In the genomic region with DNA sequence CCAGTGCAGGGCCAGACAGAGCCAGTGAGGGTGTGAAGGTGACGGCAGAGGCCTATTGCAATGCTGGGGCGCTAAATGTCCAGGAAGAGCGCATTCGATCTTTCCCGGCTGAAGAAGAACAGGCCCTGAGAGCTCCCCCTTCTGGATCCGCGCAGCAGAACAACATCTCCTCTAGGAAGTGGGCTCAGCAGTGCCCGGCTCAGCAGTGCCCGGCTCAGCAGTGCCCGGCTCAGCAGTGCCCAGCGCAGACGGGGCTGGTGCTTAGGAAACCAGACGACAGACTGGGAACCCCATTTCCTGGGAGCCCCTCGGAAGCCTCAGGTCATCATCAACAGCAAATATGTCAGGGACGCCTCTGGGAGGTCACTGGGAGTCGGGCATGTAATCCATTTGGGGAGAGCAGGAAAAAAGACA, we compare ENCODE assay signal across 8 cellular contexts. TPM values are rescaled to one million over a fixed set of nuclear protein-coding genes. Genes with fewer than 3 reads are reported as not detected.
DNase-seq lines count a peak whose midpoint lies in the region; ATAC-seq and TF ChIP-seq lines count a peak whose summit lies in the region.

No MANE protein-coding gene starts in this region.

- no TSS peak for BruUV-seq in PC-3 (replicated peaks; lab: Mats Ljungman, UMichigan)

- no peaks in the 10 kb centered on the region for H3K9me2 ChIP-seq in PC-3 (replicated peaks; ENCODE audit: low read length)

- H3K9ac ChIP-seq in PC-3 (ENCODE audit: low read length): no peak overlapping the region

- H4K20me1 ChIP-seq in PC-3 (ENCODE audit: low read length): no peaks in the 10 kb centered on the region

- ATAC-seq in PC-3: peak; percentile 66
- no peak for ATAC-seq in HG03159 (IDR thresholded peaks at IDR 0.05; ENCODE audit: unreplicated experiment)
- no peak for ATAC-seq in GM18868 (IDR thresholded peaks at IDR 0.05; ENCODE audit: unreplicated experiment)

- H3K4me1 ChIP-seq in PC-3 (ENCODE audit: insufficient read depth, low read length): peaks cover 2% of the 10 kb centered on the region
- peaks cover 12% of the 10 kb centered on the region for H3K4me1 ChIP-seq in cardiac muscle cell (ENCODE audit: low read depth)

- H3K27me3 ChIP-seq in PC-3 (ENCODE audit: low read length): peaks cover 12% of the 10 kb centered on the region
- H3K27me3 ChIP-seq in cardiac muscle cell: no peaks in the 10 kb centered on the region

- no peak overlapping the region for H3K4me2 ChIP-seq in PC-3 (ENCODE audit: low read length)

- CTCF ChIA-PET in PC-3 (lab: Charles Lee): interaction anchor here (0.6 to 1.2 kb wide), 4 partner anchors 16 to 127 kb away, joined by 3 to 10 read pairs (median 4); no protein-coding TSS in a partner anchor

- no peak overlapping the region for H2AFZ ChIP-seq in PC-3 (ENCODE audit: low read length)

- intact Hi-C loops in PC-3 (cut with micrococcal nuclease): loop anchor here (2.0 to 5.0 kb wide), 2 partner anchors 87 to 209 kb away; no protein-coding TSS in a partner anchor

- TF ChIP-seq CTCF in PC-3 (conservative IDR thresholded peaks at IDR 0.05; ENCODE audit: low read depth, low read length) (peak; percentile 65), cardiac muscle cell (IDR thresholded peaks at IDR 0.05; ENCODE audit: low read depth, low read length) (peak; percentile 88), retinal pigment epithelial cell (conservative IDR thresholded peaks at IDR 0.05; ENCODE audit: low read depth, low read length) (peak; percentile 86)

- no peaks in the 10 kb centered on the region for H3F3A ChIP-seq in PC-3 (ENCODE audit: low read length, unreplicated experiment)

- no peak overlapping the region for H3K27ac ChIP-seq in PC-3 (ENCODE audit: low read length)
- no peak overlapping the region for H3K27ac ChIP-seq in cardiac muscle cell

- no peaks in the 10 kb centered on the region for H3K79me2 ChIP-seq in PC-3 (ENCODE audit: low read length)

- DNase-seq in DMS 273 (lab: John Stamatoyannopoulos, UW; ENCODE audit: unreplicated experiment) (peak; percentile 90), HT-29 (ENCODE audit: low spot score) (peak; percentile 91), PC-3 (peak; percentile 64), cardiac muscle cell (ENCODE audit: low read depth in 1 of 2, low spot score in 1 of 2) (peak; percentile 61 to 87), retinal pigment epithelial cell (ENCODE audit: low read depth) (no peak)
- DNase-seq in activated effector memory CD4-positive, alpha-beta T cell treated with anti-CD3 and anti-CD28 coated beads, Interleukin-2, amount 50 U/mL, for 16 hours: peak; percentile 86

- H3K4me3 ChIP-seq in PC-3 (ENCODE audit: low read length): no peak overlapping the region
- no peak overlapping the region for H3K4me3 ChIP-seq in cardiac muscle cell
- no peak overlapping the region for H3K4me3 ChIP-seq in retinal pigment epithelial cell (ENCODE audit: low read length)

- POLR2A ChIA-PET in PC-3 (lab: Charles Lee; ENCODE audit: unreplicated experiment): no interaction called here

- H3K9me3 ChIP-seq in PC-3 (ENCODE audit: low read length) (0 out of 2 replicates have a peak, but pooled peaks cover 6% of the 10 kb centered on the region), cardiac muscle cell (ENCODE audit: low read depth) (no peaks in the 10 kb centered on the region)

- H3K36me3 ChIP-seq in PC-3 (ENCODE audit: low read depth, low read length) (no peaks in the 10 kb centered on the region), cardiac muscle cell (no peaks in the 10 kb centered on the region)

RNA-seq across cellular contexts. Expression of a gene that starts 4.7 kb away (rescaled TPM):
- 6.7 and 13.0 TPM in 2 replicates for total RNA-seq in HT-29 (2014; rRNA removed; shearing (Covaris generic))
- 0.66 and 2.5 TPM in 2 replicates for total RNA-seq in PC-3 (2014; rRNA removed)
- 19.7 and 20.3 TPM in 2 replicates for total RNA-seq in cardiac muscle cell
- polyA plus RNA-seq in cardiac muscle cell: 13.1 and 16.3 TPM in 2 replicates

RNA-seq across cellular contexts. Expression of a gene that starts 8.0 kb away (rescaled TPM):
- total RNA-seq in HT-29 (2014; rRNA removed; shearing (Covaris generic)): 2.2 and 2.8 TPM in 2 replicates
- 0.84 and 1.6 TPM in 2 replicates for total RNA-seq in PC-3 (2014; rRNA removed)
- 91.5 and 110 TPM in 2 replicates for total RNA-seq in cardiac muscle cell
- polyA plus RNA-seq in cardiac muscle cell: 48.0 and 64.2 TPM in 2 replicates

RNA-seq across cellular contexts. Expression of a gene that starts 38.2 kb away (rescaled TPM):
- 0.47 and 1.0 TPM in 2 replicates for total RNA-seq in HT-29 (2014; rRNA removed; shearing (Covaris generic))
- 1.2 and 1.3 TPM in 2 replicates for total RNA-seq in PC-3 (2014; rRNA removed)
- 7.1 and 8.4 TPM in 2 replicates for total RNA-seq in cardiac muscle cell
- 13.0 and 22.7 TPM in 2 replicates for polyA plus RNA-seq in cardiac muscle cell

RNA-seq across cellular contexts. Expression of a gene that starts 42.1 kb away (rescaled TPM):
- total RNA-seq in HT-29 (2014; rRNA removed; shearing (Covaris generic)): 81.6 and 97.8 TPM in 2 replicates
- total RNA-seq in PC-3 (2014; rRNA removed) (58.4 and 95.7 TPM in 2 replicates), cardiac muscle cell (27.2 and 29.2 TPM in 2 replicates)
- polyA plus RNA-seq in cardiac muscle cell: 18.4 and 20.4 TPM in 2 replicates

Comparison
In these comparisons a context has a peak if more than half of its experiments do, and no peak if none do; other contexts are left out.
1. RNA of a gene that starts 8.0 kb away (total RNA-seq): 91.5 to 110 TPM in cardiac muscle cell; 2.2 to 2.8 TPM in HT-29 and 0.84 to 1.6 TPM in PC-3; every median in the first group is over 10 times any median in the second.
2. Peak in every context shown above with its lines, with median percentiles within 50 percentile points of each other: CTCF ChIP-seq.